ENCODE assay signal across 1 cellular context in genomic region chr15:33608714-33609113, GRCh38.
TF ChIP-seq lines count a peak whose summit lies in the region.

No MANE protein-coding gene starts in this region.

TF ChIP-seq in GM23338, 12 proteins besides CTCF, POLR2A, EP300 and RAD21:
- TF ChIP-seq ZNF462 (CRISPR knock-in tag; IDR thresholded peaks at IDR 0.05): no peak
- no peak for TF ChIP-seq EZH2 (IDR thresholded peaks at IDR 0.05; ENCODE audit: low read depth, unreplicated experiment)
